In the genomic region with DNA sequence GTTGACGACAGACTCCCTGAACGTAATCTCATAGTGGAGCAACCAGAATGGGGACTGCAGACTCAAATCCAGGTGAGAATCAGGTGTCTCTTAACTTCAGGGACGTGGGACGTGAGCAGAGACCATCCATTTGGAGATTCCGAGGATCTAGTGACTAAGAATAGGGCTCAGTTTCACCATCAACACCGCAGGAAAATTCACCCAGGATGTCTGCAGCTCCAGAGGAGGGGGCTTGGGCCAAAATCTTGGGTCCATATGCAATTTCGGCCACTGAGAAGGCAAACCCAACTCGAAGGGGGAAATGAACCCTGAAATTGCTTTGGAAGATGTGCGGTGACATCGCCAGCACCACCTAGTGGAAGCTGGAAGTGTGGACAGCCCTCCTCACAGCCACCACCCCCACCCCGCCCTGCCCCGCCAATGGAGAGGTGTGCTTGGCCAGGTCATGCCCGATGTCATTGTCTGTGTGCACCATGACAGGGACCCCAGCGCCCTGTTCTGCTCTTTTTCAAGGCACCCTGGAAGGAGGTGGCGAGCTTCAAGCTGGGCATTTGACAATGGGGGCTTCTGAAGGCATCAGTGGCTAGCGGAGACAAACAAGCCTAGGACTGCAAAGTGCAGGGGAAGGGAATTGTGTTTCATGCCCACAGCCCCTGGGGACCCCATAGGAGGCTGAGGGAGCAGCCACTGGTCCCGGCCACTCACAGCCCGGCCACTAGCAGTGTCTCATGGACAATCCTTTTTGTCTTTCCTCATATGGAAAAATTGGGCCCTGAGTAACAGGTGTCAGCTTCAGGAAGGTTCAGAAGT, we compare ENCODE assay signal across 8 cellular contexts. TPM values are rescaled to one million over a fixed set of nuclear protein-coding genes. Genes with fewer than 3 reads are reported as not detected.
DNase-seq lines count a peak whose midpoint lies in the region; ATAC-seq and TF ChIP-seq lines count a peak whose summit lies in the region.

No MANE protein-coding gene starts in this region.

- no peak overlapping the region for H3K27ac Mint-ChIP-seq in nephron

- H3K27me3 Mint-ChIP-seq in nephron (ENCODE audit: low read depth): no peaks in the 10 kb centered on the region

- DNase-seq in A172 (ENCODE audit: low spot score): peak; percentile 18
- peak; percentile 67 for DNase-seq in NOMO-1 treated with DMSO at 0.1 percent for 48 hours (lab: John Stamatoyannopoulos, UW; ENCODE audit: unreplicated experiment)
- peak; percentile 65 for DNase-seq in activated T-cell treated with anti-CD3 and anti-CD28 coated beads for 24 hours (ENCODE audit: low read depth)
- peak; percentile 25 for DNase-seq in stromal cell of bone marrow (ENCODE audit: low read depth)

- H3K36me3 Mint-ChIP-seq in nephron (ENCODE audit: low read depth): peaks cover 24% of the 10 kb centered on the region

- ATAC-seq in esophagus mucosa (peak; percentile 79), GM21381 (IDR thresholded peaks at IDR 0.05; ENCODE audit: unreplicated experiment) (no peak)

- no peak overlapping the region for H3K4me3 Mint-ChIP-seq in nephron

- peaks cover 7% of the 10 kb centered on the region for H3K4me1 Mint-ChIP-seq in nephron

- no peaks in the 10 kb centered on the region for H3K9me3 Mint-ChIP-seq in nephron

- TF ChIP-seq CTCF in GM12874 (IDR thresholded peaks at IDR 0.05; ENCODE audit: insufficient read depth, low read depth, low read length) (peak; percentile 93), nephron (IDR thresholded peaks at IDR 0.05; ENCODE audit: unreplicated experiment in 3 of 3) (peak; percentile 67 to 81 (median 77))

RNA-seq across cellular contexts. Expression of a gene that starts 24.8 kb away (rescaled TPM):
- total RNA-seq in A172 (2014; rRNA removed; shearing (Covaris generic)): 10.7 and 12.1 TPM in 2 replicates
- 19.0 TPM for total RNA-seq in esophagus mucosa

RNA-seq across cellular contexts. Expression of a gene that starts 38.4 kb away (rescaled TPM):
- total RNA-seq in A172 (2014; rRNA removed; shearing (Covaris generic)): 43.7 and 46.9 TPM in 2 replicates
- total RNA-seq in esophagus mucosa: 10.8 TPM
